Comparison of ENCODE assay signal across 9 cellular contexts in the genomic region with DNA sequence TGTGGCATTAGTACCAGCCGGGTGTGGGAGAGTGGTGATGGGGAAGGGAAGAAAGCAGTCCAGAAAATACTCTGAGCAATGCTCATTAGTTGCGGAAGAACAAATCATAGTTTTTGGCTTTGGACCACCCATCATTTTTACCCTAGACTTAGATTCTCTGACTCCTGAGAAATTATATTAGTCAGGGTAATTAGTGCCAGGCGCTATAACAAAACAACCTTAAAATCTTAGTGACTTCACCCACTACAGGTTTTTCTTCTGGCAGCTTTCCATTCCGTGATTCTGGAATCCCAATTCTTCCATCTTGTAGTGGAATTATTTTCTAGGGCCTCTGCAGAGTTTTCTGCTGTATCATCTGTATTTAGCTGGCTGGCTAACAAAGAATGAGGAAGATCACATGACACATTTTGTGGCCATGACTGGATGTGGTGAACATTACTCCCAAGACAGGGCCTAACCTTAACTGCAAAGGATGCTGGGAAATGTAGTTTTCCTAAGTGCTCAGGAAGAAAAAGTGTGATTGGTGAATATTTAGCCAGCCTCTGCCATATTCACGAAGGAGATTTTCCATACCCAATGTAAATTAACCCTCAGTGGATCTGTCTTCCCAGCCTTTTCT.
A peak's percentile ranks its signal among the peaks of the same experiment; 100 is the strongest.
DNase-seq lines count a peak whose midpoint lies in the region; ATAC-seq and TF ChIP-seq lines count a peak whose summit lies in the region.
"Had no signal": no experiment of that assay in that cellular context is flagged by ENCODE, and none has a peak within 500 bp of the region (broad histone marks: within the 10 kb centered on the region; RNA-seq: fewer than 3 reads in every experiment).

No MANE protein-coding gene starts in this region.

- H4K20me1 ChIP-seq in HCT116 (ENCODE audit: insufficient read depth): no peaks in the 10 kb centered on the region

- H2AFZ ChIP-seq in HCT116 (ENCODE audit: low read depth, low read length, poor library complexity, severe bottlenecking): no peak overlapping the region

- H3K9me3 Mint-ChIP-seq in activated CD4-positive, alpha-beta T cell treated with anti-CD3 and anti-CD28 coated beads, Interleukin-2, amount 10 ng/mL, durations not matched to agents 7 days and 5 days: no peaks in the 10 kb centered on the region

- no peaks in the 10 kb centered on the region for H3K79me2 ChIP-seq in HCT116 (ENCODE audit: insufficient read depth, low read length)

- no peak overlapping the region for H3K27ac Mint-ChIP-seq in activated CD4-positive, alpha-beta T cell treated with anti-CD3 and anti-CD28 coated beads, Interleukin-2, amount 10 ng/mL, durations not matched to agents 7 days and 5 days

- H3K4me1 Mint-ChIP-seq in activated CD4-positive, alpha-beta T cell treated with anti-CD3 and anti-CD28 coated beads, Interleukin-2, amount 10 ng/mL, durations not matched to agents 7 days and 5 days: no peaks in the 10 kb centered on the region

- no peak for TF ChIP-seq RAD21 in HCT116 (IDR thresholded peaks at IDR 0.05; ENCODE audit: low read depth)

- no peak overlapping the region for H3K4me2 ChIP-seq in HCT116 (ENCODE audit: low read length)

- DNase-seq in AG08395 (ENCODE audit: low spot score) (peak; percentile 49), HCT116 (ENCODE audit: low read depth, low spot score) (peak; percentile 56), SK-N-MC (ENCODE audit: low read depth, low spot score) (no peak), fibroblast of the conjunctiva (ENCODE audit: low read depth) (peak; percentile 35), putamen (ENCODE audit: low spot score) (no peak)
- no peak for DNase-seq in activated CD4-positive, alpha-beta T cell treated with anti-CD3 and anti-CD28 coated beads, Interleukin-2, amount 10 ng/mL, durations not matched to agents 7 days and 5 days

- no peak overlapping the region for H3K4me3 Mint-ChIP-seq in activated CD4-positive, alpha-beta T cell treated with anti-CD3 and anti-CD28 coated beads, Interleukin-2, amount 10 ng/mL, durations not matched to agents 7 days and 5 days

- intact Hi-C loops in HCT116 (cut with micrococcal nuclease): no loop called here

- H3K36me3 ChIP-seq in HCT116 (ENCODE audit: control insufficient read depth in 1 of 2, insufficient read depth in 2 of 2, low read length in 2 of 2) (no peaks in the 10 kb centered on the region), SK-N-MC (ENCODE audit: insufficient read depth, low read length) (no peaks in the 10 kb centered on the region)

- no peak for TF ChIP-seq CTCF in HCT116 (IDR thresholded peaks at IDR 0.05 in 2 of 3, conservative IDR thresholded peaks at IDR 0.05 in 1 of 3; ENCODE audit: borderline replicate concordance in 1 of 3, insufficient read depth in 1 of 3, low read depth in 2 of 3, low read length in 2 of 3)

- CTCF ChIA-PET in HCT116 (lab: Charles Lee): no interaction called here
- CTCF ChIA-PET in activated CD4-positive, alpha-beta T cell treated with anti-CD3 and anti-CD28 coated beads, Interleukin-2, amount 10 ng/mL, durations not matched to agents 7 days and 5 days (lab: Charles Lee): no interaction called here

- POLR2A ChIA-PET in HCT116 (lab: Charles Lee): no interaction called here
- POLR2A ChIA-PET in activated CD4-positive, alpha-beta T cell treated with anti-CD3 and anti-CD28 coated beads, Interleukin-2, amount 10 ng/mL, durations not matched to agents 7 days and 5 days (lab: Charles Lee): no interaction called here

- H3K27me3 ChIP-seq in HCT116 (ENCODE audit: insufficient read depth, low read length): no peaks in the 10 kb centered on the region

- no peaks in the 10 kb centered on the region for H3K9me3 ChIP-seq in HCT116 (ENCODE audit: control insufficient read depth in 1 of 2, insufficient read depth in 1 of 2, low read depth in 1 of 2, low read length in 2 of 2)
- no peaks in the 10 kb centered on the region for H3K9me3 ChIP-seq in SK-N-MC (ENCODE audit: low read depth, low read length)

- H3K9ac ChIP-seq in HCT116 (ENCODE audit: low read length) (no peak overlapping the region), SK-N-MC (ENCODE audit: insufficient read length) (no peak overlapping the region)

- H3K27ac ChIP-seq in HCT116 (ENCODE audit: low read depth, low read length) (no peak overlapping the region), SK-N-MC (0 out of 2 replicates have a peak overlapping the region, but pooled peaks have one; percentile 28)
- H3K27ac ChIP-seq: coronary artery had no signal

- peak; percentile 61; the same call in 1 of the 2 replicates for ATAC-seq in HCT116
- ATAC-seq in HG03108 (IDR thresholded peaks at IDR 0.05; ENCODE audit: unreplicated experiment): no peak
- no peak for ATAC-seq in GM21390 (IDR thresholded peaks at IDR 0.05; ENCODE audit: unreplicated experiment)

- H3K4me1 ChIP-seq in HCT116 (ENCODE audit: control insufficient read depth in 1 of 2, insufficient read depth in 2 of 2, low read length in 2 of 2): no peaks in the 10 kb centered on the region

- RAD21 ChIA-PET in HCT116 (lab: Charles Lee; ENCODE audit: low non-redundant PET in 1 of 2, low total read pairs in 2 of 2, uncharacterized antibody in 2 of 2, unreplicated experiment in 2 of 2): no interaction called here

- no peaks in the 10 kb centered on the region for H3K36me3 Mint-ChIP-seq in activated CD4-positive, alpha-beta T cell treated with anti-CD3 and anti-CD28 coated beads, Interleukin-2, amount 10 ng/mL, durations not matched to agents 7 days and 5 days (ENCODE audit: low read depth)

- BruUV-seq in HCT116 (replicated peaks; lab: Mats Ljungman, UMichigan): no TSS peak

- H3K27me3 Mint-ChIP-seq in activated CD4-positive, alpha-beta T cell treated with anti-CD3 and anti-CD28 coated beads, Interleukin-2, amount 10 ng/mL, durations not matched to agents 7 days and 5 days: no peaks in the 10 kb centered on the region

- no peaks in the 10 kb centered on the region for H3K9me2 ChIP-seq in HCT116 (ENCODE audit: insufficient read depth)

- no peak for TF ChIP-seq POLR2A in HCT116 (IDR thresholded peaks at IDR 0.05; ENCODE audit: borderline replicate concordance, extremely low read depth, insufficient read depth, insufficient read length)

- H3K4me3 ChIP-seq in HCT116 (replicated peaks in 1 of 2; ENCODE audit: low read depth in 1 of 2, low read length in 2 of 2) (no peak overlapping the region), SK-N-MC (no peak overlapping the region)
- H3K4me3 ChIP-seq: coronary artery had no signal

TF ChIP-seq in HCT116, 20 proteins besides CTCF, POLR2A, EP300 and RAD21:
- TF ChIP-seq SIN3A (IDR thresholded peaks at IDR 0.05; ENCODE audit: low read depth) (no peak), JUND (IDR thresholded peaks at IDR 0.05) (no peak), ATF3 (IDR thresholded peaks at IDR 0.05) (no peak), CBX3 (IDR thresholded peaks at IDR 0.05; ENCODE audit: low read depth) (no peak), EGR1 (IDR thresholded peaks at IDR 0.05; ENCODE audit: low read depth) (no peak), SRF (IDR thresholded peaks at IDR 0.05; ENCODE audit: low read depth) (no peak), EZH2phosphoT487 (IDR thresholded peaks at IDR 0.05; ENCODE audit: borderline replicate concordance) (no peak)

Comparison
In these comparisons a context has a peak if more than half of its experiments do, and no peak if none do; other contexts are left out.
1. DNase-seq: peak in AG08395 (single experiment), HCT116 (single experiment) and fibroblast of the conjunctiva (single experiment); none in SK-N-MC (single experiment), activated CD4-positive, alpha-beta T cell treated with anti-CD3 and anti-CD28 coated beads, Interleukin-2, amount 10 ng/mL, durations not matched to agents 7 days and 5 days (single experiment) and putamen (single experiment).